In the genomic region with DNA sequence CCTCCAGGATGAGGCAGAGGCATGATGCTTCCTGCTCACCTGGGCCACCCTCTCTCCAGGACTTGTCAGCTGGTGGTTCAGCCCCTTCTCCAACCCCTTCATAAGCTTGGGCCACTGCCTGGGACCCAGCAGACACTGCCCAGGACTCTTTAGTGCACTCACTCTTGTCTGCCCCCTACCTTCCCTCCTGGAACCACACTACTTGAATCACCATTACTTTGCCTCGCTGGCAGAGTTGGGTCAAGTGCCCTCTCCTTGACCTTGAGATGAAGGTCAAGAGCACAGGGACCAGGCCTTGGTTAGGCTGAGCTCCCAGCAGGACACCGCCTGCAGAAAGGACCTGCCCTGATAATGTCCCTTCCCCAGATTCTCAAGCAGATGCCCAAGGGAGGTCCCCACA, we compare ENCODE assay signal across 1 cellular context.
TF ChIP-seq lines count a peak whose summit lies in the region.

No MANE protein-coding gene starts in this region.

TF ChIP-seq in GM23338, 12 proteins besides CTCF, POLR2A, EP300 and RAD21 (continued from another document):
- TF ChIP-seq, protein P1, sequence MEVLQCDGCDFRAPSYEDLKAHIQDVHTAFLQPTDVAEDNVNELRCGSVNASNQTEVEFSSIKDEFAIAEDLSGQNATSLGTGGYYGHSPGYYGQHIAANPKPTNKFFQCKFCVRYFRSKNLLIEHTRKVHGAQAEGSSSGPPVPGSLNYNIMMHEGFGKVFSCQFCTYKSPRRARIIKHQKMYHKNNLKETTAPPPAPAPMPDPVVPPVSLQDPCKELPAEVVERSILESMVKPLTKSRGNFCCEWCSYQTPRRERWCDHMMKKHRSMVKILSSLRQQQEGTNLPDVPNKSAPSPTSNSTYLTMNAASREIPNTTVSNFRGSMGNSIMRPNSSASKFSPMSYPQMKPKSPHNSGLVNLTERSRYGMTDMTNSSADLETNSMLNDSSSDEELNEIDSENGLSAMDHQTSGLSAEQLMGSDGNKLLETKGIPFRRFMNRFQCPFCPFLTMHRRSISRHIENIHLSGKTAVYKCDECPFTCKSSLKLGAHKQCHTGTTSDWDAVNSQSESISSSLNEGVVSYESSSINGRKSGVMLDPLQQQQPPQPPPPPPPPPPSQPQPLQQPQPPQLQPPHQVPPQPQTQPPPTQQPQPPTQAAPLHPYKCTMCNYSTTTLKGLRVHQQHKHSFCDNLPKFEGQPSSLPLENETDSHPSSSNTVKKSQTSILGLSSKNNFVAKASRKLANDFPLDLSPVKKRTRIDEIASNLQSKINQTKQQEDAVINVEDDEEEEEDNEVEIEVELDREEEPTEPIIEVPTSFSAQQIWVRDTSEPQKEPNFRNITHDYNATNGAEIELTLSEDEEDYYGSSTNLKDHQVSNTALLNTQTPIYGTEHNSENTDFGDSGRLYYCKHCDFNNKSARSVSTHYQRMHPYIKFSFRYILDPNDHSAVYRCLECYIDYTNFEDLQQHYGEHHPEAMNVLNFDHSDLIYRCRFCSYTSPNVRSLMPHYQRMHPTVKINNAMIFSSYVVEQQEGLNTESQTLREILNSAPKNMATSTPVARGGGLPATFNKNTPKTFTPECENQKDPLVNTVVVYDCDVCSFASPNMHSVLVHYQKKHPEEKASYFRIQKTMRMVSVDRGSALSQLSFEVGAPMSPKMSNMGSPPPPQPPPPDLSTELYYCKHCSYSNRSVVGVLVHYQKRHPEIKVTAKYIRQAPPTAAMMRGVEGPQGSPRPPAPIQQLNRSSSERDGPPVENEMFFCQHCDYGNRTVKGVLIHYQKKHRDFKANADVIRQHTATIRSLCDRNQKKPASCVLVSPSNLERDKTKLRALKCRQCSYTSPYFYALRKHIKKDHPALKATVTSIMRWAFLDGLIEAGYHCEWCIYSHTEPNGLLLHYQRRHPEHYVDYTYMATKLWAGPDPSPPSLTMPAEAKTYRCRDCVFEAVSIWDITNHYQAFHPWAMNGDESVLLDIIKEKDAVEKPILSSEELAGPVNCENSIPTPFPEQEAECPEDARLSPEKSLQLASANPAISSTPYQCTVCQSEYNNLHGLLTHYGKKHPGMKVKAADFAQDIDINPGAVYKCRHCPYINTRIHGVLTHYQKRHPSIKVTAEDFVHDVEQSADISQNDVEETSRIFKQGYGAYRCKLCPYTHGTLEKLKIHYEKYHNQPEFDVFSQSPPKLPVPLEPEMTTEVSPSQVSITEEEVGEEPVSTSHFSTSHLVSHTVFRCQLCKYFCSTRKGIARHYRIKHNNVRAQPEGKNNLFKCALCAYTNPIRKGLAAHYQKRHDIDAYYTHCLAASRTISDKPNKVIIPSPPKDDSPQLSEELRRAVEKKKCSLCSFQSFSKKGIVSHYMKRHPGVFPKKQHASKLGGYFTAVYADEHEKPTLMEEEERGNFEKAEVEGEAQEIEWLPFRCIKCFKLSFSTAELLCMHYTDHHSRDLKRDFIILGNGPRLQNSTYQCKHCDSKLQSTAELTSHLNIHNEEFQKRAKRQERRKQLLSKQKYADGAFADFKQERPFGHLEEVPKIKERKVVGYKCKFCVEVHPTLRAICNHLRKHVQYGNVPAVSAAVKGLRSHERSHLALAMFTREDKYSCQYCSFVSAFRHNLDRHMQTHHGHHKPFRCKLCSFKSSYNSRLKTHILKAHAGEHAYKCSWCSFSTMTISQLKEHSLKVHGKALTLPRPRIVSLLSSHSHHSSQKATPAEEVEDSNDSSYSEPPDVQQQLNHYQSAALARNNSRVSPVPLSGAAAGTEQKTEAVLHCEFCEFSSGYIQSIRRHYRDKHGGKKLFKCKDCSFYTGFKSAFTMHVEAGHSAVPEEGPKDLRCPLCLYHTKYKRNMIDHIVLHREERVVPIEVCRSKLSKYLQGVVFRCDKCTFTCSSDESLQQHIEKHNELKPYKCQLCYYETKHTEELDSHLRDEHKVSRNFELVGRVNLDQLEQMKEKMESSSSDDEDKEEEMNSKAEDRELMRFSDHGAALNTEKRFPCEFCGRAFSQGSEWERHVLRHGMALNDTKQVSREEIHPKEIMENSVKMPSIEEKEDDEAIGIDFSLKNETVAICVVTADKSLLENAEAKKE (CRISPR knock-in tag; IDR thresholded peaks at IDR 0.05) = no peak
